16 cellular contexts compared by ENCODE assay signal in the genomic region with DNA sequence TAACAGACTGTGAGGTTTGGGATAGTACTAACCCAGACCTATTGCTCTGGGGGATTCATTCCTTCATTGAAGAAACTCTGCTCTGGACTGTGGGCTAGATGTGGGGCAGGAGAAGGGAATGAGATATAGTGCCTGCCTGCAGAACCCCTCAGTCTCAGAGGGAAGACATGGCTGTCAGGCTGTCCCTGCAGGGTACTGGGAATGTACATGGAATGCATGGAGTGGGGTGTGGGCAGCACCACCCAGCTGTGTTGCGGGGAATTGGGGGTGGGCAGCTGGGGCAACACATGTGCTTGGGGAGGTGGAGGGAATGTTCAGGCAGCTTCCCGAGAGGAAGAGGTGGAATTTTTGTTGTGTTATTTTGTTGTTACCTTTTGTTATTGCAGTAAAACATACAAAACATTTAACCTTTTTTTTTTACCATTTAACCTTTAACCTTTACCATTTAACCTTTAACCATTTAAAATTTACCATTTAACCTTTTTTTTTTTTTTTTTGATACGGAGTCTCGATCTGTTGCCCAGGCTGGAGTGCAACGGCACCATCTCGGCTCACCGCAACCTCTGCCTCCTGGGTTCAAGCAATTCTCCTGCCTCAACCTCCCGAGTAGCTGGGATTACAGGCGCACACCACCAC. TPM values are rescaled to one million over a fixed set of nuclear protein-coding genes. Genes with fewer than 3 reads are reported as not detected.
DNase-seq lines count a peak whose midpoint lies in the region; ATAC-seq and TF ChIP-seq lines count a peak whose summit lies in the region.
"Had no signal": no experiment of that assay in that cellular context is flagged by ENCODE, and none has a peak within 500 bp of the region (broad histone marks: within the 10 kb centered on the region; RNA-seq: fewer than 3 reads in every experiment).

No MANE protein-coding gene starts in this region.

- 93 to 96% methylated on average over 9 of the region's 9 CpGs for WGBS in GM23248 (ENCODE audit: low coverage in 1 of 2, low lambda C conversion rate in 2 of 2, missing lambda C conversion rate in 2 of 2), 2 experiments

- H3K9ac ChIP-seq in GM23248 = peak overlapping the region; percentile 68

- H2AFZ ChIP-seq in GM23248 = peak overlapping the region; percentile 85

- H3K4me1 ChIP-seq in GM23248 (ENCODE audit: insufficient read depth) = peaks cover 31% of the 10 kb centered on the region
- peaks cover 8% of the 10 kb centered on the region for H3K4me1 ChIP-seq in SJCRH30

- H3K27ac ChIP-seq in GM23248 (peak overlapping the region; percentile 86), SJCRH30 (peak overlapping the region; percentile 21; the same call in 1 of the 2 replicates)

- no peaks in the 10 kb centered on the region for H3K36me3 Mint-ChIP-seq in osteocyte (ENCODE audit: unreplicated experiment)
- H3K36me3 Mint-ChIP-seq: IgD-negative memory B cell, natural killer cell had no signal

- no peak overlapping the region for H3K4me3 Mint-ChIP-seq in osteocyte (ENCODE audit: unreplicated experiment)
- H3K4me3 Mint-ChIP-seq: activated T-cell treated with anti-CD3 and anti-CD28 coated beads, Interleukin-2, amount 50 U/mL, for 24 hours; IgD-negative memory B cell; natural killer cell had no signal

- H3K4me3 ChIP-seq in GM23248 = no peak overlapping the region
- H3K4me3 ChIP-seq in SJCRH30 = peak overlapping the region; percentile 23
- H3K4me3 ChIP-seq in epithelial cell of proximal tubule (ENCODE audit: low read depth, low read length) = peak overlapping the region; percentile 9

- no peaks in the 10 kb centered on the region for H3K9me3 Mint-ChIP-seq in osteocyte (ENCODE audit: unreplicated experiment)
- H3K9me3 Mint-ChIP-seq: activated T-cell treated with anti-CD3 and anti-CD28 coated beads, Interleukin-2, amount 50 U/mL, for 24 hours; natural killer cell had no signal

- no peaks in the 10 kb centered on the region for H3K9me2 ChIP-seq in GM23248 (ENCODE audit: insufficient read depth)

- no peaks in the 10 kb centered on the region for H3K36me3 ChIP-seq in GM23248 (ENCODE audit: low read depth)
- no peaks in the 10 kb centered on the region for H3K36me3 ChIP-seq in SJCRH30

- H4K20me1 ChIP-seq in GM23248 (ENCODE audit: insufficient read depth) = no peaks in the 10 kb centered on the region

- H3K9me3 ChIP-seq in GM23248 (ENCODE audit: low read depth) (no peaks in the 10 kb centered on the region), SJCRH30 (replicated peaks) (no peaks in the 10 kb centered on the region)

- no peaks in the 10 kb centered on the region for H3K27me3 Mint-ChIP-seq in osteocyte (ENCODE audit: unreplicated experiment)

- ATAC-seq in GM21381 (IDR thresholded peaks at IDR 0.05; ENCODE audit: unreplicated experiment) (no peak), GM21619 (IDR thresholded peaks at IDR 0.05; ENCODE audit: unreplicated experiment) (no peak)
- ATAC-seq: natural killer cell had no signal

- H3K4me1 Mint-ChIP-seq in osteocyte (ENCODE audit: unreplicated experiment) = peaks cover 28% of the 10 kb centered on the region

- no peaks in the 10 kb centered on the region for H3K27me3 ChIP-seq in GM23248 (replicated peaks; ENCODE audit: insufficient read depth)
- H3K27me3 ChIP-seq in SJCRH30 = no peaks in the 10 kb centered on the region

- peak overlapping the region; percentile 66 for H3K27ac Mint-ChIP-seq in osteocyte (ENCODE audit: unreplicated experiment)
- H3K27ac Mint-ChIP-seq: activated T-cell treated with anti-CD3 and anti-CD28 coated beads, Interleukin-2, amount 50 U/mL, for 24 hours; IgD-negative memory B cell; natural killer cell had no signal

- H3F3A ChIP-seq in GM23248 (ENCODE audit: insufficient read depth) = peaks cover 28% of the 10 kb centered on the region

- DNase-seq in GM23248 = no peak
- DNase-seq in SJCRH30 = peak; percentile 38 to 54
- no peak for DNase-seq in epithelial cell of proximal tubule (ENCODE audit: low read depth)
- no peak for DNase-seq in osteocyte (ENCODE audit: extremely low spot score, unreplicated experiment)
- no peak for DNase-seq in cerebellar nuclear complex (lab: John Stamatoyannopoulos, UW)
- DNase-seq in midbrain (lab: John Stamatoyannopoulos, UW) = no peak
- DNase-seq: activated CD4-positive, alpha-beta T cell treated with anti-CD3 and anti-CD28 coated beads, Interleukin-2, amount 50 U/mL, for 4 hours; activated T-cell treated with anti-CD3 and anti-CD28 coated beads, Interleukin-2, amount 50 U/mL, for 24 hours; central memory CD4-positive, alpha-beta T cell; H7; natural killer cell; NCI-H2081 treated with DMSO at 0.1 percent for 48 hours; NCI-H69 had no signal

- in situ Hi-C loops in GM23248 (cut with MboI) = no loop called here

- peak overlapping the region; percentile 65 for H3K4me2 ChIP-seq in GM23248 (ENCODE audit: unreplicated experiment)

- no peaks in the 10 kb centered on the region for H3K79me2 ChIP-seq in GM23248 (ENCODE audit: insufficient read depth)

- TF ChIP-seq CTCF in epithelial cell of proximal tubule (conservative IDR thresholded peaks at IDR 0.05; ENCODE audit: low read depth, low read length) = no peak
- no peak for TF ChIP-seq CTCF in osteocyte (IDR thresholded peaks at IDR 0.05)

RNA-seq across cellular contexts. Expression of a gene that starts 7.3 kb away (rescaled TPM):
- 3.8 and 4.6 TPM in 2 replicates for total RNA-seq in GM23248 (2014; rRNA removed; shearing (Covaris generic))
- polyA plus RNA-seq in GM23248 (2016; fragmentation: Nextera tagmentation; extraction: Ambion mirVana) = 5.5 and 5.7 TPM in 2 replicates
- 0.06 and 0.13 TPM in 2 replicates for total RNA-seq in SJCRH30 (2014; rRNA removed; shearing (Covaris generic))
- total RNA-seq in epithelial cell of proximal tubule (9.5 and 10.1 TPM in 2 replicates), osteocyte (1.5 and 2.0 TPM in 2 replicates)
- polyA plus RNA-seq: IgD-negative memory B cell had no signal

Comparison
In these comparisons a context has a peak if more than half of its experiments do, and no peak if none do; other contexts are left out.
1. DNase-seq: peak in SJCRH30 (2 of 2); none in GM23248 (single experiment), epithelial cell of proximal tubule (single experiment), osteocyte (single experiment), cerebellar nuclear complex (0 of 2) and midbrain (single experiment).